1 cellular context compared by ENCODE assay signal in genomic region chr1:165631403-165632151, GRCh38.
TF ChIP-seq lines count a peak whose summit lies in the region.

No MANE protein-coding gene starts in this region.

TF ChIP-seq in K562, 482 proteins besides CTCF, POLR2A, EP300 and RAD21 (continued from another document and continues in another):
- TF ChIP-seq RBBP5 (IDR thresholded peaks at IDR 0.05; ENCODE audit: borderline replicate concordance, insufficient read depth, low read length, poor library complexity, severe bottlenecking), result peak; percentile 28
- TF ChIP-seq XRCC3 (IDR thresholded peaks at IDR 0.05), result no peak
- no peak for TF ChIP-seq TRIM25 (IDR thresholded peaks at IDR 0.05; ENCODE audit: borderline replicate concordance)
- no peak for TF ChIP-seq TEAD2 (tag; IDR thresholded peaks at IDR 0.05)
- peak; percentile 47 for TF ChIP-seq ZBTB7A (IDR thresholded peaks at IDR 0.05; ENCODE audit: borderline replicate concordance, control insufficient read depth, low read depth, low read length)
- TF ChIP-seq MLLT1 (IDR thresholded peaks at IDR 0.05), result peak; percentile 23 to 38; a peak in 1 of 4 replicates
- no peak for TF ChIP-seq RNF2 (IDR thresholded peaks at IDR 0.05)
- no peak for TF ChIP-seq ZFP1 (CRISPR knock-in tag; IDR thresholded peaks at IDR 0.05)
- peak; percentile 86 for TF ChIP-seq JUN (IDR thresholded peaks at IDR 0.05; ENCODE audit: borderline replicate concordance, low read depth, low read length)
- no peak for TF ChIP-seq JUN (CRISPR knock-in tag; IDR thresholded peaks at IDR 0.05; ENCODE audit: borderline replicate concordance)
- TF ChIP-seq GABPB1 (CRISPR knock-in tag; IDR thresholded peaks at IDR 0.05), result peak; percentile 51; the same call in 1 of the 2 replicates
- TF ChIP-seq SP2 (IDR thresholded peaks at IDR 0.05; ENCODE audit: extremely low read depth, low read depth, low read length, poor library complexity, severe bottlenecking), result peak; percentile 8
- no peak for TF ChIP-seq OTX1 (CRISPR knock-in tag; IDR thresholded peaks at IDR 0.05)
- peak; percentile 11 for TF ChIP-seq TAL1 (IDR thresholded peaks at IDR 0.05)
- TF ChIP-seq COPS2 (conservative IDR thresholded peaks at IDR 0.05), result no peak
- no peak for TF ChIP-seq EGR1 (conservative IDR thresholded peaks at IDR 0.05)
- TF ChIP-seq SIN3A (IDR thresholded peaks at IDR 0.05; ENCODE audit: borderline replicate concordance in 2 of 2, control insufficient read depth in 1 of 2, low read depth in 2 of 2, low read length in 2 of 2), result peak in 1 of 2 experiments; percentile 10; a peak in 1 of 4 replicates
- peak; percentile 90 for TF ChIP-seq ATF3 (IDR thresholded peaks at IDR 0.05)
- TF ChIP-seq ATF3 (CRISPR knock-in tag; conservative IDR thresholded peaks at IDR 0.05), result peak; percentile 25; the same call in 1 of the 2 replicates
- TF ChIP-seq PBX2 (CRISPR knock-in tag; IDR thresholded peaks at IDR 0.05; ENCODE audit: low read depth), result no peak
- no peak for TF ChIP-seq PBX2 (tag; conservative IDR thresholded peaks at IDR 0.05; ENCODE audit: low read depth)
- peak; percentile 66 for TF ChIP-seq MYNN (IDR thresholded peaks at IDR 0.05)
- TF ChIP-seq MYNN (CRISPR knock-in tag; IDR thresholded peaks at IDR 0.05), result no peak
- TF ChIP-seq TAF1 (IDR thresholded peaks at IDR 0.05; ENCODE audit: control insufficient read depth, extremely low read depth, insufficient read depth, low read length, severe bottlenecking), result no peak
- no peak; the same call in 1 of the 2 replicates for TF ChIP-seq MBD2 (IDR thresholded peaks at IDR 0.05; ENCODE audit: borderline replicate concordance, low read depth)
- TF ChIP-seq SMARCA4 (IDR thresholded peaks at IDR 0.05), result peak; percentile 82
- no peak for TF ChIP-seq ID3 (CRISPR knock-in tag; IDR thresholded peaks at IDR 0.05)
- TF ChIP-seq ID3 (tag; IDR thresholded peaks at IDR 0.05), result 0 out of 2 replicates have a peak, but pooled peaks have one; percentile 56
- TF ChIP-seq ZNF717 (CRISPR knock-in tag; IDR thresholded peaks at IDR 0.05), result no peak
- TF ChIP-seq PRDM10 (IDR thresholded peaks at IDR 0.05; ENCODE audit: partially characterized antibody), result peak; percentile 17
- no peak for TF ChIP-seq BRF2 (IDR thresholded peaks at IDR 0.05; ENCODE audit: borderline replicate concordance, insufficient read depth, insufficient read length)
- no peak for TF ChIP-seq ZBTB17 (CRISPR knock-in tag; IDR thresholded peaks at IDR 0.05)
- 0 out of 2 replicates have a peak, but pooled peaks have one; percentile 20 for TF ChIP-seq FOXP4 (CRISPR knock-in tag; IDR thresholded peaks at IDR 0.05; ENCODE audit: borderline replicate concordance)
- peak; percentile 46; the same call in 1 of the 2 replicates for TF ChIP-seq BCOR (IDR thresholded peaks at IDR 0.05)
- TF ChIP-seq PATZ1 (CRISPR knock-in tag; IDR thresholded peaks at IDR 0.05; ENCODE audit: borderline replicate concordance), result no peak
- no peak for TF ChIP-seq PREB (CRISPR knock-in tag; IDR thresholded peaks at IDR 0.05)
- 0 out of 2 replicates have a peak, but pooled peaks have one; percentile 23 for TF ChIP-seq MYC (IDR thresholded peaks at IDR 0.05; ENCODE audit: low read depth, low read length)
- no peak for TF ChIP-seq MYC (CRISPR knock-in tag; IDR thresholded peaks at IDR 0.05; ENCODE audit: borderline replicate concordance, low read depth)
- TF ChIP-seq PURB (CRISPR knock-in tag; IDR thresholded peaks at IDR 0.05; ENCODE audit: low read depth), result no peak
- TF ChIP-seq ZSCAN29 (IDR thresholded peaks at IDR 0.05), result 0 out of 2 replicates have a peak, but pooled peaks have one; percentile 55
- 0 out of 2 replicates have a peak, but pooled peaks have one; percentile 6 for TF ChIP-seq ETV1 (tag; conservative IDR thresholded peaks at IDR 0.05; ENCODE audit: low read depth)
